In genomic region chr1:200699871-200700270, GRCh38 we compare ENCODE assay signal across 14 cellular contexts. TPM values are rescaled to one million over a fixed set of nuclear protein-coding genes. Genes with fewer than 3 reads are reported as not detected.
DNase-seq lines count a peak whose midpoint lies in the region; ATAC-seq and TF ChIP-seq lines count a peak whose summit lies in the region.
"Had no signal": no experiment of that assay in that cellular context is flagged by ENCODE, and none has a peak within 500 bp of the region (broad histone marks: within the 10 kb centered on the region; RNA-seq: fewer than 3 reads in every experiment).

No MANE protein-coding gene starts in this region.

- H3K27me3 ChIP-seq in psoas muscle (ENCODE audit: insufficient read depth in 3 of 3, low read length in 2 of 3) = no peaks in the 10 kb centered on the region
- H3K27me3 ChIP-seq: esophagus squamous epithelium had no signal

- H3K4me3 Mint-ChIP-seq in CD14-positive monocyte = no peak overlapping the region
- H3K4me3 Mint-ChIP-seq: brain, IgD-negative memory B cell had no signal

- no peak for TF ChIP-seq EP300 in Ishikawa (IDR thresholded peaks at IDR 0.05; ENCODE audit: borderline replicate concordance)

- H3K4me3 ChIP-seq in psoas muscle = no peak overlapping the region
- H3K4me3 ChIP-seq: esophagus squamous epithelium, lower lobe of right lung had no signal

- H3K27ac ChIP-seq in psoas muscle = no peak overlapping the region
- H3K27ac ChIP-seq: esophagus squamous epithelium, lower lobe of right lung had no signal

- no peak for ATAC-seq in HG02840 (IDR thresholded peaks at IDR 0.05; ENCODE audit: low FRiP score, unreplicated experiment)
- ATAC-seq in psoas muscle = no peak
- ATAC-seq: lower lobe of right lung had no signal

- DNase-seq in CD1c-positive myeloid dendritic cell (ENCODE audit: extremely low spot score) (peak; percentile 43), UCSD-AML1 (lab: John Stamatoyannopoulos, UW; ENCODE audit: unreplicated experiment) (peak; percentile 12), iris pigment epithelial cell (ENCODE audit: low read depth) (peak; percentile 93), NCI-H1694 (lab: John Stamatoyannopoulos, UW) (no peak), CD14-positive monocyte (ENCODE audit: low spot score) (no peak), psoas muscle (no peak)
- DNase-seq: esophagus squamous epithelium, lower lobe of right lung, NCI-H82, T-helper 2 cell had no signal

- H3K9me3 Mint-ChIP-seq in CD14-positive monocyte = peaks cover 2 to 17% (median 5%) of the 10 kb centered on the region in 7 donors
- H3K9me3 Mint-ChIP-seq: IgD-negative memory B cell had no signal

- H3K27ac Mint-ChIP-seq in CD14-positive monocyte = no peak overlapping the region
- H3K27ac Mint-ChIP-seq: brain, IgD-negative memory B cell had no signal

- no peak for TF ChIP-seq RAD21 in Ishikawa (IDR thresholded peaks at IDR 0.05; ENCODE audit: low read depth)

- TF ChIP-seq CTCF in CD14-positive monocyte (IDR thresholded peaks at IDR 0.05) = no peak
- TF ChIP-seq CTCF in psoas muscle (IDR thresholded peaks at IDR 0.05) = no peak

- peaks cover 2% of the 10 kb centered on the region for H3K4me1 Mint-ChIP-seq in CD14-positive monocyte
- H3K4me1 Mint-ChIP-seq: IgD-negative memory B cell had no signal

- H3K9me3 ChIP-seq in psoas muscle = no peaks in the 10 kb centered on the region
- H3K9me3 ChIP-seq: esophagus squamous epithelium, lower lobe of right lung had no signal

- H3K4me1 ChIP-seq in psoas muscle = no peaks in the 10 kb centered on the region
- H3K4me1 ChIP-seq: esophagus squamous epithelium, lower lobe of right lung had no signal

- WGBS in psoas muscle, 3 donors = 65 to 74% (median 67%) methylated on average over 1 of the region's 1 CpG

- intact Hi-C loops in CD14-positive monocyte (cut with micrococcal nuclease) = no loop called here
- intact Hi-C loops in psoas muscle (cut with DNase I) = no loop called here

- H3K27me3 Mint-ChIP-seq in CD14-positive monocyte (ENCODE audit: low read depth in 3 of 3) = peaks cover 2 to 3% (median 2%) of the 10 kb centered on the region in 3 donors
- H3K27me3 Mint-ChIP-seq: brain, IgD-negative memory B cell had no signal

- peaks cover 0 to 4% of the 10 kb centered on the region in 2 donors for H3K36me3 Mint-ChIP-seq in CD14-positive monocyte
- H3K36me3 Mint-ChIP-seq: brain, IgD-negative memory B cell had no signal

- H3K36me3 ChIP-seq in psoas muscle (ENCODE audit: insufficient read depth in 1 of 2, low read depth in 1 of 2) = no peaks in the 10 kb centered on the region
- H3K36me3 ChIP-seq: esophagus squamous epithelium, lower lobe of right lung had no signal

TF ChIP-seq in Ishikawa, 13 proteins besides CTCF, POLR2A, EP300 and RAD21:
- no peak for TF ChIP-seq USF1 (IDR thresholded peaks at IDR 0.05)
- TF ChIP-seq YY1 (IDR thresholded peaks at IDR 0.05; ENCODE audit: low read depth) = 0 out of 2 replicates have a peak, but pooled peaks have one; percentile 19

RNA-seq across cellular contexts. Expression of gene DDX59, which starts 30.2 kb away (rescaled TPM):
- 10 to 100 TPM; 14.3 to 14.9 TPM for polyA plus RNA-seq in CD14-positive monocyte
- 10 to 100 TPM; 18.1 to 33.7 (median 29.9) TPM for total RNA-seq in psoas muscle
- polyA plus RNA-seq in psoas muscle = 10 to 100 TPM; 16.9 to 40.1 (median 30.1) TPM

RNA-seq across cellular contexts. Expression of gene CAMSAP2, which starts 38.8 kb away (rescaled TPM):
- under 1 TPM; 0.89 to 0.90 TPM for polyA plus RNA-seq in CD14-positive monocyte
- 10 to 100 TPM; 37.0 to 70.8 (median 49.8) TPM for total RNA-seq in psoas muscle
- polyA plus RNA-seq in psoas muscle = 10 to 100 TPM in 1 of 3 donors, 1 to 10 TPM in 2; 4.8 to 14.2 (median 6.6) TPM

Comparison
In these comparisons a context has a peak if more than half of its experiments do, and no peak if none do; other contexts are left out.
1. DNase-seq: peak in CD1c-positive myeloid dendritic cell (single experiment), UCSD-AML1 (single experiment) and iris pigment epithelial cell (single experiment); none in NCI-H1694 (single experiment), CD14-positive monocyte (single experiment) and psoas muscle (0 of 2).